Comparison of ENCODE assay signal across 14 cellular contexts in genomic region chr17:34556384-34556783, GRCh38. TPM values are rescaled to one million over a fixed set of nuclear protein-coding genes. Genes with fewer than 3 reads are reported as not detected.
DNase-seq lines count a peak whose midpoint lies in the region; ATAC-seq, FAIRE-seq and TF ChIP-seq lines count a peak whose summit lies in the region.
"Had no signal": no experiment of that assay in that cellular context is flagged by ENCODE, and none has a peak within 500 bp of the region (broad histone marks: within the 10 kb centered on the region; RNA-seq: fewer than 3 reads in every experiment).

No MANE protein-coding gene starts in this region.

- 3 to 7% methylated on average over 4 of the region's 4 CpGs for WGBS in gastroesophageal sphincter (ENCODE audit: low coverage in 1 of 2), 2 donors

- no peaks in the 10 kb centered on the region for H3K4me1 Mint-ChIP-seq in HFFc6 (ENCODE audit: low read depth)
- H3K4me1 Mint-ChIP-seq: activated CD4-positive, alpha-beta memory T cell treated with anti-CD3 and anti-CD28 coated beads, Interleukin-2, amount 10 ng/mL, durations not matched to agents 7 days and 5 days had no signal

- H3K27me3 ChIP-seq in bronchial epithelial cell (ENCODE audit: control insufficient read depth, insufficient read depth, low read length): no peaks in the 10 kb centered on the region
- H3K27me3 ChIP-seq in lower lobe of right lung (ENCODE audit: low read depth): peaks cover 20% of the 10 kb centered on the region
- peaks cover 55% of the 10 kb centered on the region for H3K27me3 ChIP-seq in gastroesophageal sphincter

- no peaks in the 10 kb centered on the region for H3K36me3 Mint-ChIP-seq in HFFc6 (ENCODE audit: low read depth)

- peak; percentile 10 for DNase-seq in ELR (ENCODE audit: low read depth)
- DNase-seq in NB4 (ENCODE audit: low read depth): peak; percentile 42
- DNase-seq in bronchial epithelial cell (ENCODE audit: low read depth): peak; percentile 16
- DNase-seq in left kidney (ENCODE audit: low read depth, low spot score): peak; percentile 87
- no peak for DNase-seq in lower lobe of right lung
- no peak for DNase-seq in HFFc6
- no peak for DNase-seq in stimulated activated naive CD8-positive, alpha-beta T cell treated with anti-CD3 and anti-CD28 coated beads, Interleukin-15, Interleukin-2, amounts not matched to agents 100 U/mL and 50 U/mL, for 24 hours
- DNase-seq: activated CD4-positive, alpha-beta memory T cell treated with anti-CD3 and anti-CD28 coated beads, Interleukin-2, amount 10 ng/mL, durations not matched to agents 7 days and 5 days; activated effector memory CD4-positive, alpha-beta T cell treated with anti-CD3 and anti-CD28 coated beads, Interleukin-2, amount 50 U/mL, for 16 hours; C1 segment of cervical spinal cord; NCI-H2107 had no signal

- no peak for FAIRE-seq in bronchial epithelial cell (lab: Jason Lieb, UNC)
- FAIRE-seq: endometrium had no signal

- H3K36me3 ChIP-seq in bronchial epithelial cell (ENCODE audit: control insufficient read depth, insufficient read depth, low read length) (no peaks in the 10 kb centered on the region), lower lobe of right lung (no peaks in the 10 kb centered on the region), gastroesophageal sphincter (no peaks in the 10 kb centered on the region)

- H3K4me3 ChIP-seq in NB4 (ENCODE audit: low read depth, low read length): no peak overlapping the region
- no peak overlapping the region for H3K4me3 ChIP-seq in bronchial epithelial cell (ENCODE audit: low read depth, low read length)
- H3K4me3 ChIP-seq in lower lobe of right lung: no peak overlapping the region
- H3K4me3 ChIP-seq in gastroesophageal sphincter: no peak overlapping the region

- no peaks in the 10 kb centered on the region for H3K4me1 ChIP-seq in lower lobe of right lung
- H3K4me1 ChIP-seq in gastroesophageal sphincter: no peaks in the 10 kb centered on the region

- H3K9me3 ChIP-seq in lower lobe of right lung: no peaks in the 10 kb centered on the region
- H3K9me3 ChIP-seq in gastroesophageal sphincter: no peaks in the 10 kb centered on the region

- TF ChIP-seq CTCF in NB4 (IDR thresholded peaks at IDR 0.05; ENCODE audit: low read depth, low read length): no peak
- TF ChIP-seq CTCF in bronchial epithelial cell (IDR thresholded peaks at IDR 0.05; ENCODE audit: insufficient read depth, low read length, severe bottlenecking): no peak
- TF ChIP-seq CTCF in lower lobe of right lung (IDR thresholded peaks at IDR 0.05): no peak
- TF ChIP-seq CTCF in HFFc6 (IDR thresholded peaks at IDR 0.05): no peak
- TF ChIP-seq CTCF in gastroesophageal sphincter (IDR thresholded peaks at IDR 0.05): no peak

- H3K27ac ChIP-seq in lower lobe of right lung: no peak overlapping the region
- H3K27ac ChIP-seq in gastroesophageal sphincter: no peak overlapping the region

- TF ChIP-seq EP300 in gastroesophageal sphincter (IDR thresholded peaks at IDR 0.05): no peak

- no peaks in the 10 kb centered on the region for H3K9me3 Mint-ChIP-seq in HFFc6
- H3K9me3 Mint-ChIP-seq: activated CD4-positive, alpha-beta memory T cell treated with anti-CD3 and anti-CD28 coated beads, Interleukin-2, amount 10 ng/mL, durations not matched to agents 7 days and 5 days; T-helper 1 cell treated with Interleukin-12 subunit alpha and Interleukin-12 subunit beta and Interleukin-4 antibody, amounts not matched to agents 30 μg/mL and 1 μg/mL, for 36 hours had no signal

- H3K4me3 Mint-ChIP-seq in HFFc6: no peak overlapping the region
- H3K4me3 Mint-ChIP-seq: activated CD4-positive, alpha-beta memory T cell treated with anti-CD3 and anti-CD28 coated beads, Interleukin-2, amount 10 ng/mL, durations not matched to agents 7 days and 5 days; T-helper 1 cell treated with Interleukin-12 subunit alpha and Interleukin-12 subunit beta and Interleukin-4 antibody, amounts not matched to agents 30 μg/mL and 1 μg/mL, for 36 hours had no signal

- ATAC-seq in lower lobe of right lung: no peak
- no peak for ATAC-seq in gastroesophageal sphincter
- no peak for ATAC-seq in stimulated activated naive CD8-positive, alpha-beta T cell treated with anti-CD3 and anti-CD28 coated beads, Interleukin-15, Interleukin-2, amounts not matched to agents 100 U/mL and 50 U/mL, for 24 hours

- TF ChIP-seq POLR2A in NB4 (IDR thresholded peaks at IDR 0.05; ENCODE audit: extremely low read depth, insufficient read length) (no peak), gastroesophageal sphincter (IDR thresholded peaks at IDR 0.05) (no peak)

- H3K27me3 Mint-ChIP-seq in HFFc6 (ENCODE audit: insufficient read depth): no peaks in the 10 kb centered on the region; the same call in 1 of the 2 replicates

- intact Hi-C loops in lower lobe of right lung (cut with DNase I): no loop called here

- no peak overlapping the region for H3K27ac Mint-ChIP-seq in HFFc6
- H3K27ac Mint-ChIP-seq: activated CD4-positive, alpha-beta memory T cell treated with anti-CD3 and anti-CD28 coated beads, Interleukin-2, amount 10 ng/mL, durations not matched to agents 7 days and 5 days; T-helper 1 cell treated with Interleukin-12 subunit alpha and Interleukin-12 subunit beta and Interleukin-4 antibody, amounts not matched to agents 30 μg/mL and 1 μg/mL, for 36 hours had no signal

RNA-seq across cellular contexts. Expression of gene TMEM132E, which starts 23.0 kb away (rescaled TPM):
- total RNA-seq in bronchial epithelial cell (not detected in 2 replicates), lower lobe of right lung (0.53 TPM), gastroesophageal sphincter (under 1 TPM in 2 of 4 donors, not detected in 2; 0.12 to 0.47 TPM)
- total RNA-seq in HFFc6 (2021; fragmentation: NEBNext Ultra II Directional; extraction: Animal tissue kit (Norgen Biotek cat#: 25700)): not detected
- total RNA-seq: activated CD4-positive, alpha-beta memory T cell treated with anti-CD3 and anti-CD28 coated beads, Interleukin-2, amount 10 ng/mL, durations not matched to agents 7 days and 5 days had no signal

Comparison
In these comparisons a context has a peak if more than half of its experiments do, and no peak if none do; other contexts are left out.
1. DNase-seq: peak in ELR (single experiment), NB4 (single experiment), bronchial epithelial cell (single experiment) and left kidney (single experiment); none in lower lobe of right lung (single experiment), HFFc6 (single experiment) and stimulated activated naive CD8-positive, alpha-beta T cell treated with anti-CD3 and anti-CD28 coated beads, Interleukin-15, Interleukin-2, amounts not matched to agents 100 U/mL and 50 U/mL, for 24 hours (single experiment).